ENCODE assay signal across 8 cellular contexts in the genomic region with DNA sequence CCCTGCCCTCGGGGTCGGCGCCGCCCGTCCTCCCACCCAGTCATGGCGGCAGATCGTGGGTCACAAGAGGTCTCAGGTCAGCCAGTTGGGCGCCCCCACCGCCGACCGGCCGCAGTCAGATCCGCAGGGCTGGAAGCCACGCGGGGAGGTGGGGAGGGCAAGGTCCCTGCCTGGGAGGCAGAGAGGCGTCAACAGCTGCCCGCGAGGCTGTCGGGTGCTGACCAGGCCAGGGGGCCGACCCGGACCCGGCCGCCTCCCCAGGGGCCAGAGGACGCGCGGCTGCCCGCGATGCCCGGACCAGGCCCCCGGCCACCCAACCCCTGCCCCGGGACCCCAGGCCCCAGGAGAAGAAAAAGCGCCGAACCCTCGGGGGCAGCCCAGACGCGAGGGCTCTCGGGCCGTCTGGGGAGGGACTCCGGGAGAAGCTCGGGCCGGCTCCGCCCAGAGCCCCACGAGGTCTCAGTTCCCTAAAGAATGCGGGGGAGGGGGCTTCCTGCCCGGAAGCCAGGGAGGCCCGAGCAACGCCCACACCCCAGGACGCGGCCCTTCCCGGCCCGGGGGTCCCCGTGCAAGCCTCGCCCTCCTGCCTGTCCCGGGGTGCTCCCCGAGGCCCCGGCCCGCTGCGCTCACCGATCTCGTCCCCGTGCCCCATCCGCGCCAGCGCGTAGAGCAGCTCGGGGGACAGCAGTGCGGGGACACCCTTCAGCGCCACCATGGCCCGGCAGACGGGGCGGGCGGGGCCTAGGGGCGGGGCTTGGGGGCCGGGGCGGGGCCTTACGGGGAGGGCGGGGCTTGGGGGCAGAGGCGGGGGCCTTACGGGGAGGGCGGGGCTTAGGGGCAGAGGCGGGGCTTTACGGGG. TPM values are rescaled to one million over a fixed set of nuclear protein-coding genes. Genes with fewer than 3 reads are reported as not detected.
DNase-seq lines count a peak whose midpoint lies in the region; FAIRE-seq and TF ChIP-seq lines count a peak whose summit lies in the region.

A gene with protein sequence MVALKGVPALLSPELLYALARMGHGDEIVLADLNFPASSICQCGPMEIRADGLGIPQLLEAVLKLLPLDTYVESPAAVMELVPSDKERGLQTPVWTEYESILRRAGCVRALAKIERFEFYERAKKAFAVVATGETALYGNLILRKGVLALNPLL (minus strand): TSS at position 727 of the 859 bp plus-strand sequence. CDS start 12 bp downstream, at position 715.

- peak; percentile 69 for TF ChIP-seq POLR2A in GM10847 (IDR thresholded peaks at IDR 0.05; ENCODE audit: extremely low read depth, insufficient read length)

- 0 out of 2 replicates have a peak, but pooled peaks cover 3% of the 10 kb centered on the region for H3F3A ChIP-seq in GM23248 (ENCODE audit: insufficient read depth)

- H3K27ac Mint-ChIP-seq in mesothelial cell of epicardium: peak within 1 kb of the TSS; percentile 77

- WGBS in GM23248 (ENCODE audit: low coverage in 1 of 2, low lambda C conversion rate in 2 of 2, missing lambda C conversion rate in 2 of 2), 2 experiments: 5% methylated on average over 24 to 48 of the region's 82 CpGs

- peak within 1 kb of the TSS; percentile 48 for H3K4me2 ChIP-seq in GM23248 (ENCODE audit: unreplicated experiment)

- no peaks in the 10 kb centered on the region for H3K9me3 ChIP-seq in GM23248 (ENCODE audit: low read depth)

- H4K20me1 ChIP-seq in GM23248 (ENCODE audit: insufficient read depth): no peaks in the 10 kb centered on the region

- no peaks in the 10 kb centered on the region for H3K36me3 ChIP-seq in GM23248 (ENCODE audit: low read depth)

- DNase-seq in GM23248: peak; percentile 70
- peak; percentile 32 for DNase-seq in M059J (ENCODE audit: low read depth)
- peak; percentile 55 to 76 for DNase-seq in activated CD4-positive, alpha-beta T cell treated with anti-CD3 and anti-CD28 coated beads, Interleukin-2, amount 50 U/mL, for 24 hours (ENCODE audit: low read depth in 1 of 2, low spot score in 1 of 2)
- DNase-seq in effector CD8-positive, alpha-beta T cell (lab: John Stamatoyannopoulos, UW): peak; percentile 72
- DNase-seq in mesothelial cell of epicardium (ENCODE audit: low spot score in 2 of 2, unreplicated experiment in 2 of 2): peak in 1 of 2 experiments; percentile 80
- peak; percentile 34 to 42 for DNase-seq in stimulated activated CD8-positive, alpha-beta memory T cell treated with anti-CD3 and anti-CD28 coated beads, Interleukin-4, amount 100 ng/mL, for 4 hours (ENCODE audit: low read depth in 2 of 2, low spot score in 1 of 2)
- DNase-seq in D721Med (ENCODE audit: insufficient read length, low spot score): no peak

- H3K27me3 Mint-ChIP-seq in mesothelial cell of epicardium (ENCODE audit: low read depth): no peaks in the 10 kb centered on the region

- FAIRE-seq in D721Med (lab: Jason Lieb, UNC): no peak

- peak within 1 kb of the TSS; percentile 89 for H2AFZ ChIP-seq in GM23248

- TF ChIP-seq CTCF in mesothelial cell of epicardium (IDR thresholded peaks at IDR 0.05; ENCODE audit: unreplicated experiment): no peak
- no peak for TF ChIP-seq CTCF in D721Med (IDR thresholded peaks at IDR 0.05; ENCODE audit: insufficient read depth, missing control alignments)

- no peaks in the 10 kb centered on the region for H3K9me3 Mint-ChIP-seq in mesothelial cell of epicardium

- H3K9me2 ChIP-seq in GM23248 (ENCODE audit: insufficient read depth): no peaks in the 10 kb centered on the region

- no peaks in the 10 kb centered on the region for H3K27me3 ChIP-seq in GM23248 (replicated peaks; ENCODE audit: insufficient read depth)

- peaks cover 11% of the 10 kb centered on the region for H3K36me3 Mint-ChIP-seq in mesothelial cell of epicardium

- H3K27ac ChIP-seq in GM23248: no peak within 1 kb of the TSS

- H3K79me2 ChIP-seq in GM23248 (ENCODE audit: insufficient read depth): no peaks in the 10 kb centered on the region

- peak within 1 kb of the TSS; percentile 73 for H3K4me3 Mint-ChIP-seq in mesothelial cell of epicardium

- H3K9ac ChIP-seq in GM23248: peak within 1 kb of the TSS; percentile 67

- H3K4me1 Mint-ChIP-seq in mesothelial cell of epicardium: peaks cover 20% of the 10 kb centered on the region

- peak within 1 kb of the TSS; percentile 63 for H3K4me3 ChIP-seq in GM23248

- in situ Hi-C loops in GM23248 (cut with MboI): no loop called here

- H3K4me1 ChIP-seq in GM23248 (ENCODE audit: insufficient read depth): no peaks in the 10 kb centered on the region

RNA-seq across cellular contexts. Expression of the gene that starts here (rescaled TPM):
- 19.5 and 24.5 TPM in 2 replicates for total RNA-seq in GM23248 (2014; rRNA removed; shearing (Covaris generic))
- 20.9 and 21.5 TPM in 2 replicates for polyA plus RNA-seq in GM23248 (2016; fragmentation: Nextera tagmentation; extraction: Ambion mirVana)
- total RNA-seq in M059J (2014; rRNA removed; shearing (Covaris generic)): 0.27 and 6.5 TPM in 2 replicates
- total RNA-seq in mesothelial cell of epicardium: 38.0 to 42.6 TPM (median 41.3 TPM) in 3 replicates
